Comparison of ENCODE assay signal across 23 cellular contexts in the genomic region with DNA sequence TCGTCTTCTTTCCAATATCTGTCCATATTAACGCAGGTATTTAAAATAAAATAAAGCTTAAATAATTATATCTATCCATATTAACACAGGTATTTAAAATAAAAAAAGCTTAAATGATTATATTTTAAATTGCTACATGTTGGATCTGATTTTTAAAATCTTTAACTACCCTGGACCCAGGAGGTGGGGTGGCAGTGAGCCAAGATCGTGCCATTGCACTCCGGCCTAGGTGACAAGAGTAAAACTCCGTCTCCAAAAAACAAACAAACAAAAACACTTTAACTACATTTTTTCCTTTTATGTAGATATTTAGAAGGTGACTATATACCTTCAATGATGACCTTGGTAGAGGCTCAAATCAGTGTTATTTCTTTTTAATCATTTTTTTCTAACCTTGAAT.
DNase-seq lines count a peak whose midpoint lies in the region; ATAC-seq and TF ChIP-seq lines count a peak whose summit lies in the region.
"Had no signal": no experiment of that assay in that cellular context is flagged by ENCODE, and none has a peak within 500 bp of the region (broad histone marks: within the 10 kb centered on the region; RNA-seq: fewer than 3 reads in every experiment).

No MANE protein-coding gene starts in this region.

- H3K4me1 ChIP-seq in right cardiac atrium (ENCODE audit: control insufficient read depth, insufficient read depth, low read length) (no peaks in the 10 kb centered on the region), PC-9 (replicated peaks; ENCODE audit: insufficient read depth) (peaks cover 3% of the 10 kb centered on the region; the same call in 1 of the 2 replicates)
- H3K4me1 ChIP-seq: BLaER1 had no signal

- H3K9me3 ChIP-seq in right cardiac atrium (ENCODE audit: control insufficient read depth, low read length) (no peaks in the 10 kb centered on the region), PC-9 (ENCODE audit: insufficient read depth, low read depth) (no peaks in the 10 kb centered on the region)
- H3K9me3 ChIP-seq: BE2C, BLaER1 had no signal

- ATAC-seq in right cardiac atrium = no peak
- ATAC-seq in Right ventricle myocardium superior (ENCODE audit: poor library complexity) = no peak
- ATAC-seq in HG03095 (IDR thresholded peaks at IDR 0.05; ENCODE audit: unreplicated experiment) = no peak

- H3K36me3 ChIP-seq in PC-9 (ENCODE audit: low read depth) (no peaks in the 10 kb centered on the region), brain microvascular endothelial cell (replicated peaks) (no peaks in the 10 kb centered on the region)
- H3K36me3 ChIP-seq: BE2C, BLaER1 had no signal

- POLR2A ChIA-PET in PC-9 (lab: Charles Lee; ENCODE audit: unreplicated experiment) = no interaction called here

- CTCF ChIA-PET in PC-9 (lab: Charles Lee) = no interaction called here

- H3K27ac ChIP-seq in right cardiac atrium (ENCODE audit: low read length) (no peak overlapping the region), PC-9 (peak overlapping the region; percentile 6; the same call in 1 of the 2 replicates), brain microvascular endothelial cell (no peak overlapping the region)
- H3K27ac ChIP-seq: BLaER1 had no signal

- BruUV-seq in PC-9 (replicated peaks; lab: Mats Ljungman, UMichigan) = no TSS peak

- in situ Hi-C loops in brain microvascular endothelial cell (cut with HindIII; ENCODE audit: low pct_ligation_motif_present, low sequenced_read_pairs) = no loop called here

- H3K4me3 ChIP-seq in right cardiac atrium (ENCODE audit: low read length) (no peak overlapping the region), PC-9 (no peak overlapping the region), brain microvascular endothelial cell (ENCODE audit: low read depth, low read length) (no peak overlapping the region)
- H3K4me3 ChIP-seq: BLaER1, GM12878 had no signal

- H3K4me2 ChIP-seq in PC-9 = no peak overlapping the region
- H3K4me2 ChIP-seq: BLaER1 had no signal

- no peak for TF ChIP-seq CTCF in PC-9 (conservative IDR thresholded peaks at IDR 0.05)
- TF ChIP-seq CTCF in brain microvascular endothelial cell (IDR thresholded peaks at IDR 0.05; ENCODE audit: low read depth, low read length, missing control alignments) = no peak

- no peaks in the 10 kb centered on the region for H3F3A ChIP-seq in PC-9 (ENCODE audit: insufficient read depth, low read depth)

- WGBS in right cardiac atrium = 83% methylated on average over 5 of the region's 5 CpGs

- H4K20me1 ChIP-seq in PC-9 (ENCODE audit: insufficient read depth) = no peaks in the 10 kb centered on the region
- H4K20me1 ChIP-seq: BLaER1 had no signal

- no peak overlapping the region for H2AFZ ChIP-seq in PC-9

- no peaks in the 10 kb centered on the region for H3K79me2 ChIP-seq in PC-9 (ENCODE audit: low read depth)

- no peaks in the 10 kb centered on the region for H3K9me2 ChIP-seq in PC-9 (ENCODE audit: insufficient read depth)

- intact Hi-C loops in right cardiac atrium (cut with DNase I) = no loop called here
- intact Hi-C loops in Right ventricle myocardium superior (cut with DNase I) = no loop called here
- intact Hi-C loops in PC-9 (cut with micrococcal nuclease; ENCODE audit: unreplicated experiment) = no loop called here

- DNase-seq in right cardiac atrium (peak in 2 of 3 donors; percentile 16 to 21), Right ventricle myocardium superior (no peak), NCI-H69 (lab: John Stamatoyannopoulos, UW) (peak; percentile 31), PC-9 (no peak), NOMO-1 (lab: John Stamatoyannopoulos, UW; ENCODE audit: unreplicated experiment in 2 of 2) (no peak), brain microvascular endothelial cell (no peak)
- DNase-seq: 8988T; ACHN; BE2C; C1 segment of cervical spinal cord; CD4-positive, alpha-beta memory T cell; CD4-positive, CD25-positive, alpha-beta regulatory T cell; CD8-positive, alpha-beta memory T cell; COR-L47; DMS 273 treated with DMSO at 0.1 percent for 48 hours; DMS153; DMS79; DND-41; EL; GDM1 had no signal

- H3K27me3 ChIP-seq in right cardiac atrium (ENCODE audit: control insufficient read depth, insufficient read depth) = no peaks in the 10 kb centered on the region
- no peaks in the 10 kb centered on the region for H3K27me3 ChIP-seq in PC-9 (ENCODE audit: insufficient read depth, low read depth)
- no peaks in the 10 kb centered on the region for H3K27me3 ChIP-seq in brain microvascular endothelial cell (replicated peaks)
- H3K27me3 ChIP-seq: BE2C, BLaER1 had no signal

Comparison
In these comparisons a context has a peak if more than half of its experiments do, and no peak if none do; other contexts are left out.
1. DNase-seq: peak in right cardiac atrium (2 of 3) and NCI-H69 (single experiment); none in Right ventricle myocardium superior (single experiment), PC-9 (0 of 2), NOMO-1 (0 of 2) and brain microvascular endothelial cell (single experiment).